ENCODE assay signal across 13 cellular contexts in the genomic region with DNA sequence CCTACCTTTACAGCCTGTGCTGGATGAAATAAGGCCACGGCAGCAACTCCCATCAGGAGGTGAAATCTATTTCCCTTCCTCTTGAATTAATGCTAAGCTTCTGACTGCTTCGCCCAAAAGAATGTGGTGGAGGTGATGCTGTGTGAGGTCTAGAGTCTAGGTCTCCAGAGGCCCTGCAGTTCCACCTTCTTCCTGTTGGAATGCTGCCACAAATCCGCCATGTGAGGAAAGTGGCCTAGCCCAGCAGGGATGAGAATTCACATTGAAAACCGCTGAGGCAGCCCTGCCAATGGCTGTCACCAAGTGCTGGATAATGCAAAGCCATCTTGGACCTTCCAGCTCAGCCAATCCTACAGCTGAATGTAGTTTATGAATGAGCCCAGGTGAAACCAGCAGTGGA. TPM values are rescaled to one million over a fixed set of nuclear protein-coding genes. Genes with fewer than 3 reads are reported as not detected.
A peak's percentile ranks its signal among the peaks of the same experiment; 100 is the strongest.
DNase-seq lines count a peak whose midpoint lies in the region; ATAC-seq and TF ChIP-seq lines count a peak whose summit lies in the region.
"Had no signal": no experiment of that assay in that cellular context is flagged by ENCODE, and none has a peak within 500 bp of the region (broad histone marks: within the 10 kb centered on the region; RNA-seq: fewer than 3 reads in every experiment).

No MANE protein-coding gene starts in this region.

- H3K79me2 ChIP-seq in MM.1S (ENCODE audit: low read length): no peaks in the 10 kb centered on the region
- H3K79me2 ChIP-seq: parathyroid adenoma had no signal

- no peaks in the 10 kb centered on the region for H3K9me2 ChIP-seq in MM.1S (replicated peaks; ENCODE audit: insufficient read depth, low read length)

- in situ Hi-C loops in gastrocnemius medialis (cut with MboI; ENCODE audit: low sequenced_read_pairs in 4 of 4): loop anchor here in 1 of 4 donors (25.0 kb wide), 1 partner anchor 1146 kb away; no protein-coding TSS in a partner anchor

- H3K9me3 ChIP-seq in MM.1S (replicated peaks; ENCODE audit: insufficient read depth, low read length): no peaks in the 10 kb centered on the region
- no peaks in the 10 kb centered on the region for H3K9me3 ChIP-seq in gastrocnemius medialis
- H3K9me3 ChIP-seq in ovary: no peaks in the 10 kb centered on the region
- H3K9me3 ChIP-seq: thyroid gland had no signal

- H3K27ac Mint-ChIP-seq in activated T-cell treated with anti-CD3 and anti-CD28 coated beads, Interleukin-2, amount 50 U/mL, for 72 hours: no peak overlapping the region
- H3K27ac Mint-ChIP-seq: activated CD4-positive, alpha-beta memory T cell treated with anti-CD3 and anti-CD28 coated beads, Interleukin-2, amount 10 ng/mL, durations not matched to agents 7 days and 5 days; T-helper 17 cell had no signal

- H3K4me1 ChIP-seq in MM.1S (ENCODE audit: low read length): peaks cover 4% of the 10 kb centered on the region
- peaks cover 54 to 72% of the 10 kb centered on the region in 2 donors for H3K4me1 ChIP-seq in gastrocnemius medialis
- H3K4me1 ChIP-seq in ovary (ENCODE audit: insufficient read depth): peaks cover 13% of the 10 kb centered on the region
- H3K4me1 ChIP-seq: parathyroid adenoma, thyroid gland had no signal

- TF ChIP-seq EP300 in ovary (IDR thresholded peaks at IDR 0.05): no peak

- H3K27ac ChIP-seq in MM.1S (ENCODE audit: low read length): no peak overlapping the region
- peak overlapping the region; percentile 82 to 96 (median 88) for H3K27ac ChIP-seq in gastrocnemius medialis
- no peak overlapping the region for H3K27ac ChIP-seq in ovary
- H3K27ac ChIP-seq: parathyroid adenoma, thyroid gland had no signal

- H3K4me3 ChIP-seq in MM.1S (ENCODE audit: low read length) (no peak overlapping the region), fibroblast of the aortic adventitia (ENCODE audit: low read depth, low read length) (no peak overlapping the region), gastrocnemius medialis (no peak overlapping the region), ovary (no peak overlapping the region)
- H3K4me3 ChIP-seq: thyroid gland had no signal

- intact Hi-C loops in gastrocnemius medialis (cut with DNase I; ENCODE audit: low total_unique reads): no loop called here
- intact Hi-C loops in ovary (cut with DNase I): no loop called here

- no peak overlapping the region for H2AFZ ChIP-seq in MM.1S (ENCODE audit: low read length)
- H2AFZ ChIP-seq: parathyroid adenoma had no signal

- H3K9ac ChIP-seq in MM.1S (ENCODE audit: low read length): no peak overlapping the region
- H3K9ac ChIP-seq: parathyroid adenoma had no signal

- H3K36me3 Mint-ChIP-seq in activated T-cell treated with anti-CD3 and anti-CD28 coated beads, Interleukin-2, amount 50 U/mL, for 72 hours (ENCODE audit: insufficient read depth in 2 of 2): no peaks in the 10 kb centered on the region

- peaks cover 3% of the 10 kb centered on the region for H3K4me1 Mint-ChIP-seq in activated T-cell treated with anti-CD3 and anti-CD28 coated beads, Interleukin-2, amount 50 U/mL, for 72 hours (ENCODE audit: low read depth)

- H3K27me3 ChIP-seq in MM.1S (replicated peaks; ENCODE audit: insufficient read depth, low read length): no peaks in the 10 kb centered on the region
- no peaks in the 10 kb centered on the region for H3K27me3 ChIP-seq in gastrocnemius medialis
- H3K27me3 ChIP-seq in ovary: no peaks in the 10 kb centered on the region
- H3K27me3 ChIP-seq: thyroid gland had no signal

- H4K20me1 ChIP-seq in MM.1S (ENCODE audit: insufficient read depth, low read length): no peaks in the 10 kb centered on the region

- ATAC-seq in gastrocnemius medialis (no peak), GM18519 (IDR thresholded peaks at IDR 0.05; ENCODE audit: low FRiP score, unreplicated experiment) (no peak)
- no peak for ATAC-seq in activated T-cell treated with anti-CD3 and anti-CD28 coated beads, Interleukin-2, amount 50 U/mL, for 72 hours (replicated peaks in 1 of 2)
- ATAC-seq: T-helper 17 cell had no signal

- WGBS in ovary, 3 donors: 78 to 96% (median 92%) methylated on average over 4 of the region's 4 CpGs

- no peaks in the 10 kb centered on the region for H3K9me3 Mint-ChIP-seq in activated T-cell treated with anti-CD3 and anti-CD28 coated beads, Interleukin-2, amount 50 U/mL, for 72 hours
- H3K9me3 Mint-ChIP-seq: activated CD4-positive, alpha-beta memory T cell treated with anti-CD3 and anti-CD28 coated beads, Interleukin-2, amount 10 ng/mL, durations not matched to agents 7 days and 5 days had no signal

- H3K4me3 Mint-ChIP-seq in activated T-cell treated with anti-CD3 and anti-CD28 coated beads, Interleukin-2, amount 50 U/mL, for 72 hours: no peak overlapping the region
- H3K4me3 Mint-ChIP-seq: activated CD4-positive, alpha-beta memory T cell treated with anti-CD3 and anti-CD28 coated beads, Interleukin-2, amount 10 ng/mL, durations not matched to agents 7 days and 5 days; T-helper 17 cell had no signal

- TF ChIP-seq POLR2A in gastrocnemius medialis (IDR thresholded peaks at IDR 0.05) (no peak), ovary (IDR thresholded peaks at IDR 0.05) (no peak)

- peaks cover 6% of the 10 kb centered on the region for H3K27me3 Mint-ChIP-seq in activated T-cell treated with anti-CD3 and anti-CD28 coated beads, Interleukin-2, amount 50 U/mL, for 72 hours (ENCODE audit: low read depth)

- peak; percentile 46 for DNase-seq in DMS53 (lab: John Stamatoyannopoulos, UW)
- no peak for DNase-seq in DMS53 treated with DMSO at 0.1 percent for 48 hours (lab: John Stamatoyannopoulos, UW; ENCODE audit: unreplicated experiment)
- no peak for DNase-seq in MM.1S
- DNase-seq in fibroblast of the aortic adventitia (ENCODE audit: low read depth): no peak
- no peak for DNase-seq in gastrocnemius medialis
- no peak for DNase-seq in ovary
- DNase-seq in activated T-cell treated with anti-CD3 and anti-CD28 coated beads, Interleukin-2, amount 50 U/mL, for 72 hours: no peak
- DNase-seq: activated CD4-positive, alpha-beta memory T cell treated with anti-CD3 and anti-CD28 coated beads, Interleukin-2, amount 10 ng/mL, durations not matched to agents 7 days and 5 days; caudate nucleus; T-helper 17 cell; thyroid gland had no signal

- H3K4me2 ChIP-seq in MM.1S (ENCODE audit: low read depth, low read length): no peak overlapping the region

- TF ChIP-seq CTCF in MM.1S (IDR thresholded peaks at IDR 0.05; ENCODE audit: low read length) (0 out of 2 replicates have a peak, but pooled peaks have one; percentile 6), fibroblast of the aortic adventitia (IDR thresholded peaks at IDR 0.05; ENCODE audit: insufficient read depth, low read length) (peak; percentile 17), gastrocnemius medialis (IDR thresholded peaks at IDR 0.05 in 4 of 5, conservative IDR thresholded peaks at IDR 0.05 in 1 of 5) (peak in 1 of 5 experiments; percentile 17), ovary (IDR thresholded peaks at IDR 0.05) (no peak)

- no peaks in the 10 kb centered on the region for H3K36me3 ChIP-seq in MM.1S (replicated peaks; ENCODE audit: insufficient read depth, low read length)
- H3K36me3 ChIP-seq in gastrocnemius medialis: no peaks in the 10 kb centered on the region
- no peaks in the 10 kb centered on the region for H3K36me3 ChIP-seq in ovary
- H3K36me3 ChIP-seq: thyroid gland had no signal

- no peaks in the 10 kb centered on the region for H3F3A ChIP-seq in MM.1S (ENCODE audit: insufficient read depth, low read length)

RNA-seq across cellular contexts. Expression of gene RHOBTB1, which starts 28.0 kb away (rescaled TPM):
- total RNA-seq in fibroblast of the aortic adventitia (ENCODE audit: low replicate concordance) (15.8 and 27.0 TPM in 2 replicates), gastrocnemius medialis (10 to 100 TPM; 22.2 to 47.7 (median 33.5) TPM), ovary (10 to 100 TPM in 4 of 7 donors, 1 to 10 TPM in 3; 5.6 to 23.9 (median 13.0) TPM)
- 10 to 100 TPM; 12.0 to 22.3 TPM for polyA plus RNA-seq in ovary
- under 1 TPM in 1 of 2 donors, not detected in 1; 0.77 TPM for total RNA-seq in activated T-cell treated with anti-CD3 and anti-CD28 coated beads, Interleukin-2, amount 50 U/mL, for 72 hours

Comparison
In these comparisons a context has a peak if more than half of its experiments do, and no peak if none do; other contexts are left out.
1. H3K27ac ChIP-seq: peak in gastrocnemius medialis (4 of 4); none in MM.1S (single experiment) and ovary (0 of 2).
2. CTCF ChIP-seq: peak in MM.1S (single experiment) and fibroblast of the aortic adventitia (single experiment); none in ovary (0 of 3).